Comparison of ENCODE assay signal across 8 cellular contexts in genomic region chr21:43352568-43353281, GRCh38.
DNase-seq lines count a peak whose midpoint lies in the region; ATAC-seq, FAIRE-seq and TF ChIP-seq lines count a peak whose summit lies in the region.

No MANE protein-coding gene starts in this region.

- H3K4me1 ChIP-seq in CD8-positive, alpha-beta T cell (ENCODE audit: insufficient read depth, low read length), result no peaks in the 10 kb centered on the region
- H3K4me1 ChIP-seq in K562 (replicated peaks in 1 of 2; ENCODE audit: control insufficient read depth in 2 of 2, insufficient read depth in 2 of 2, low read length in 2 of 2) (peaks cover 0 to 12% of the 10 kb centered on the region in 2 experiments; a peak in 1 of 5 replicates), heart left ventricle (peaks cover 0 to 18% (median 15%) of the 10 kb centered on the region in 12 donors), small intestine (ENCODE audit: control insufficient read depth in 2 of 2, insufficient read depth in 1 of 2, low read depth in 1 of 2, low read length in 1 of 2) (no peaks in the 10 kb centered on the region)
- H3K4me1 ChIP-seq in CD8-positive, alpha-beta memory T cell (ENCODE audit: insufficient read depth, low read length), result no peaks in the 10 kb centered on the region

- in situ Hi-C loops in K562 (cut with MboI), result no loop called here

- intact Hi-C loops in CD8-positive, alpha-beta T cell (cut with DNase I, micrococcal nuclease), result loop anchor here in 1 of 2 experiments (10.0 kb wide), 1 partner anchor 292 kb away; no protein-coding TSS in a partner anchor
- intact Hi-C loops in K562 (cut with micrococcal nuclease) (no loop called here), heart left ventricle (cut with DNase I) (no loop called here)

- no peak for TF ChIP-seq POLR2A in K562 (conservative IDR thresholded peaks at IDR 0.05)
- TF ChIP-seq POLR2A in heart left ventricle (IDR thresholded peaks at IDR 0.05), result no peak

- CTCF ChIA-PET in CD8-positive, alpha-beta T cell (lab: Charles Lee), result interaction anchor here (1.2 kb wide), 1 partner anchor 14 kb away, joined by 3 read pairs; no protein-coding TSS in a partner anchor
- CTCF ChIA-PET in K562 (lab: Yijun Ruan, JAX; ENCODE audit: low intra/inter-chr PET ratio), result no interaction called here
- CTCF ChIA-PET in CD8-positive, alpha-beta memory T cell (lab: Charles Lee), result no interaction called here

- H3K9me3 Mint-ChIP-seq in CD8-positive, alpha-beta T cell, result no peaks in the 10 kb centered on the region
- H3K9me3 Mint-ChIP-seq in CD8-positive, alpha-beta memory T cell, result no peaks in the 10 kb centered on the region

- POLR2A ChIA-PET in CD8-positive, alpha-beta T cell (lab: Charles Lee), result no interaction called here
- POLR2A ChIA-PET in K562 (lab: Yijun Ruan, JAX), result interaction anchor here (1.1 kb wide), 1 partner anchor 30 kb away, joined by 3 read pairs; no protein-coding TSS in a partner anchor
- POLR2A ChIA-PET in CD8-positive, alpha-beta memory T cell (lab: Charles Lee), result no interaction called here

- FAIRE-seq in K562 (lab: Jason Lieb, UNC), result peak; percentile 72
- FAIRE-seq in frontal cortex (lab: Jason Lieb, UNC), result no peak
- no peak for FAIRE-seq in small intestine (lab: Jason Lieb, UNC)

- H3K36me3 Mint-ChIP-seq in CD8-positive, alpha-beta T cell, result no peaks in the 10 kb centered on the region
- no peaks in the 10 kb centered on the region for H3K36me3 Mint-ChIP-seq in CD8-positive, alpha-beta memory T cell

- H3K9me1 ChIP-seq in K562 (ENCODE audit: control insufficient read depth, insufficient read depth, low read length), result no peaks in the 10 kb centered on the region

- no peak overlapping the region for H3K9ac ChIP-seq in K562 (ENCODE audit: insufficient read depth in 1 of 2, low read depth in 2 of 2, low read length in 2 of 2)

- no peak for TF ChIP-seq CTCF in CD8-positive, alpha-beta T cell (IDR thresholded peaks at IDR 0.05)
- no peak for TF ChIP-seq CTCF in K562 (IDR thresholded peaks at IDR 0.05 in 2 of 3, conservative IDR thresholded peaks at IDR 0.05 in 1 of 3; ENCODE audit: insufficient read depth in 2 of 3, low read depth in 1 of 3, low read length in 3 of 3)
- no peak for TF ChIP-seq CTCF in heart left ventricle (IDR thresholded peaks at IDR 0.05)

- no peaks in the 10 kb centered on the region for H3K27me3 ChIP-seq in CD8-positive, alpha-beta T cell (ENCODE audit: insufficient read depth, low read length)
- H3K27me3 ChIP-seq in K562 (ENCODE audit: control insufficient read depth in 2 of 2, insufficient read depth in 2 of 2, low read length in 2 of 2) (peaks cover 48 to 88% of the 10 kb centered on the region in 2 experiments), heart left ventricle (no peaks in the 10 kb centered on the region), small intestine (ENCODE audit: control insufficient read depth in 2 of 2, insufficient read depth in 2 of 2, low read length in 2 of 2) (no peaks in the 10 kb centered on the region)
- no peaks in the 10 kb centered on the region for H3K27me3 ChIP-seq in CD8-positive, alpha-beta memory T cell (ENCODE audit: insufficient read depth, low read length, poor library complexity, severe bottlenecking)

- no peaks in the 10 kb centered on the region for H3K9me3 ChIP-seq in CD8-positive, alpha-beta T cell (ENCODE audit: low read length)
- no peaks in the 10 kb centered on the region for H3K9me3 ChIP-seq in K562 (replicated peaks; ENCODE audit: control insufficient read depth, insufficient read depth, low read depth, low read length)
- no peaks in the 10 kb centered on the region for H3K9me3 ChIP-seq in heart left ventricle
- H3K9me3 ChIP-seq in CD8-positive, alpha-beta memory T cell (ENCODE audit: low read length), result no peaks in the 10 kb centered on the region
- no peaks in the 10 kb centered on the region for H3K9me3 ChIP-seq in small intestine (ENCODE audit: control insufficient read depth, low read depth)

- no peak overlapping the region for H3K27ac ChIP-seq in CD8-positive, alpha-beta T cell (ENCODE audit: low read depth, low read length)
- H3K27ac ChIP-seq in K562 (ENCODE audit: extremely low read depth, low read depth, low read length) (no peak overlapping the region), heart left ventricle (peak overlapping the region in 1 of 12 donors; percentile 59), small intestine (ENCODE audit: low read depth in 1 of 2, low read length in 1 of 2) (peak overlapping the region in 1 of 2 donors; percentile 59)
- H3K27ac ChIP-seq in CD8-positive, alpha-beta memory T cell (ENCODE audit: low read depth, low read length), result no peak overlapping the region

- H3K27me3 Mint-ChIP-seq in CD8-positive, alpha-beta T cell (ENCODE audit: low read depth), result no peaks in the 10 kb centered on the region
- peaks cover 0 to 3% of the 10 kb centered on the region in 2 donors for H3K27me3 Mint-ChIP-seq in CD8-positive, alpha-beta memory T cell

- H2AFZ ChIP-seq in K562 (ENCODE audit: low read depth, low read length), result no peak overlapping the region

- no peak overlapping the region for H3K27ac Mint-ChIP-seq in CD8-positive, alpha-beta T cell
- H3K27ac Mint-ChIP-seq in CD8-positive, alpha-beta memory T cell, result peak overlapping the region in 4 of 8 donors; percentile 27 to 93 (median 56)

- H4K20me1 ChIP-seq in K562 (replicated peaks; ENCODE audit: control insufficient read depth, insufficient read depth, low read length), result peaks cover 4% of the 10 kb centered on the region; the same call in 1 of the 2 replicates

- no peaks in the 10 kb centered on the region for H3K36me3 ChIP-seq in CD8-positive, alpha-beta T cell (ENCODE audit: insufficient read depth, low read length)
- H3K36me3 ChIP-seq in K562 (ENCODE audit: control insufficient read depth, insufficient read depth, low read length) (no peaks in the 10 kb centered on the region), heart left ventricle (no peaks in the 10 kb centered on the region), small intestine (ENCODE audit: control insufficient read depth in 2 of 2, insufficient read depth in 2 of 2, low read length in 2 of 2) (no peaks in the 10 kb centered on the region)
- H3K36me3 ChIP-seq in CD8-positive, alpha-beta memory T cell (ENCODE audit: insufficient read depth, low read length), result no peaks in the 10 kb centered on the region

- TF ChIP-seq EP300 in K562 (IDR thresholded peaks at IDR 0.05; ENCODE audit: low read length), result no peak

- no TSS peak for BruUV-seq in K562 (replicated peaks; lab: Mats Ljungman, UMichigan)

- H3K4me3 Mint-ChIP-seq in CD8-positive, alpha-beta T cell, result no peak overlapping the region
- H3K4me3 Mint-ChIP-seq in CD8-positive, alpha-beta memory T cell, result peak overlapping the region in 1 of 7 donors; percentile 37

- TF ChIP-seq RAD21 in K562 (CRISPR knock-in tag; conservative IDR thresholded peaks at IDR 0.05 in 1 of 2, IDR thresholded peaks at IDR 0.05 in 1 of 2), result no peak

- peak; percentile 54 for ATAC-seq in CD8-positive, alpha-beta T cell
- ATAC-seq in GM19372 (IDR thresholded peaks at IDR 0.05; ENCODE audit: low read depth, unreplicated experiment) (peak; percentile 86), HG03439 (IDR thresholded peaks at IDR 0.05; ENCODE audit: unreplicated experiment) (peak; percentile 76), K562 (peak; percentile 77), heart left ventricle (no peak)

- no peak for DNase-seq in CD8-positive, alpha-beta T cell
- DNase-seq in K562 (ENCODE audit: extremely low read depth in 1 of 4, low spot score in 3 of 4) (peak; percentile 54 to 91 (median 86)), heart left ventricle (no peak), frontal cortex (ENCODE audit: low spot score in 2 of 2) (no peak), small intestine (no peak)
- no peak for DNase-seq in CD8-positive, alpha-beta memory T cell

- no peaks in the 10 kb centered on the region for H3K79me2 ChIP-seq in K562 (ENCODE audit: control insufficient read depth, insufficient read depth, low read length)

- H3K4me1 Mint-ChIP-seq in CD8-positive, alpha-beta T cell (ENCODE audit: low read depth), result no peaks in the 10 kb centered on the region
- H3K4me1 Mint-ChIP-seq in CD8-positive, alpha-beta memory T cell, result no peaks in the 10 kb centered on the region

- no peak overlapping the region for H3K4me2 ChIP-seq in K562 (ENCODE audit: insufficient read depth, low read length)

- no peak overlapping the region for H3K4me3 ChIP-seq in CD8-positive, alpha-beta T cell (ENCODE audit: low read depth, low read length)
- H3K4me3 ChIP-seq in K562, result no peak overlapping the region
- H3K4me3 ChIP-seq in heart left ventricle, result no peak overlapping the region
- no peak overlapping the region for H3K4me3 ChIP-seq in CD8-positive, alpha-beta memory T cell (ENCODE audit: low read length)
- H3K4me3 ChIP-seq in small intestine (ENCODE audit: low read depth in 1 of 2, low read length in 2 of 2), result no peak overlapping the region

- WGBS in K562 (ENCODE audit: insufficient coverage, low coverage, missing lambda C conversion rate), result 28% methylated on average over 16 of the region's 16 CpGs
- WGBS in heart left ventricle, 4 donors, result 95 to 96% (median 96%) methylated on average over 16 of the region's 16 CpGs
- 88 to 93% (median 89%) methylated on average over 16 of the region's 16 CpGs for WGBS in small intestine, 3 donors

TF ChIP-seq in K562, 482 proteins besides CTCF, POLR2A, EP300 and RAD21 (continues in another document):
- TF ChIP-seq ZNF431 (CRISPR knock-in tag; IDR thresholded peaks at IDR 0.05) (no peak), NRF1 (conservative IDR thresholded peaks at IDR 0.05 in 1 of 2, IDR thresholded peaks at IDR 0.05 in 1 of 2) (peak; percentile 72 to 75), CBX5 (IDR thresholded peaks at IDR 0.05; ENCODE audit: borderline replicate concordance, low read depth) (no peak), TAF9B (IDR thresholded peaks at IDR 0.05; ENCODE audit: partially characterized antibody) (no peak), PKNOX1 (IDR thresholded peaks at IDR 0.05) (peak; percentile 60; the same call in 1 of the 2 replicates), ZFPM2 (CRISPR knock-in tag; IDR thresholded peaks at IDR 0.05) (no peak), MXD1 (CRISPR knock-in tag; IDR thresholded peaks at IDR 0.05; ENCODE audit: borderline replicate concordance, poor library complexity, severe bottlenecking) (no peak), ZNF766 (CRISPR knock-in tag; conservative IDR thresholded peaks at IDR 0.05) (0 out of 2 replicates have a peak, but pooled peaks have one; percentile 35)

Comparison
In these comparisons a context has a peak if more than half of its experiments do, and no peak if none do; other contexts are left out.
1. ATAC-seq: peak in CD8-positive, alpha-beta T cell (single experiment), GM19372 (single experiment), HG03439 (single experiment) and K562 (single experiment); none in heart left ventricle (0 of 4).
2. DNase-seq: peak in K562 (4 of 4); none in CD8-positive, alpha-beta T cell (0 of 7), heart left ventricle (0 of 5), CD8-positive, alpha-beta memory T cell (0 of 5), frontal cortex (0 of 2) and small intestine (single experiment).